In genomic region chrX:9352243-9352642, GRCh38 we compare ENCODE assay signal across 8 cellular contexts.
A peak's percentile ranks its signal among the peaks of the same experiment; 100 is the strongest.
DNase-seq lines count a peak whose midpoint lies in the region; ATAC-seq, FAIRE-seq and TF ChIP-seq lines count a peak whose summit lies in the region.

No MANE protein-coding gene starts in this region.

- peak overlapping the region; percentile 73 to 95 (median 74) for H3K4me3 Mint-ChIP-seq in IgD-negative memory B cell

- FAIRE-seq in GM12891 (lab: Jason Lieb, UNC) (peak; percentile 76), D721Med (lab: Jason Lieb, UNC) (no peak)

- ATAC-seq in GM21526 (IDR thresholded peaks at IDR 0.05; ENCODE audit: low FRiP score, unreplicated experiment) = peak; percentile 72

- no peak for TF ChIP-seq CTCF in brain microvascular endothelial cell (IDR thresholded peaks at IDR 0.05; ENCODE audit: low read depth, low read length, missing control alignments)
- no peak for TF ChIP-seq CTCF in D721Med (IDR thresholded peaks at IDR 0.05; ENCODE audit: insufficient read depth, missing control alignments)

- no peaks in the 10 kb centered on the region for H3K27me3 ChIP-seq in brain microvascular endothelial cell (replicated peaks)

- in situ Hi-C loops in brain microvascular endothelial cell (cut with HindIII; ENCODE audit: low pct_ligation_motif_present, low sequenced_read_pairs) = no loop called here

- no peaks in the 10 kb centered on the region for H3K36me3 ChIP-seq in brain microvascular endothelial cell (replicated peaks)

- peaks cover 16 to 27% (median 20%) of the 10 kb centered on the region in 3 donors for H3K4me1 Mint-ChIP-seq in IgD-negative memory B cell

- no peak for DNase-seq in GM12891 (ENCODE audit: insufficient read length, low spot score)
- DNase-seq in epithelial cell of prostate (ENCODE audit: low read depth, low spot score) = no peak
- no peak for DNase-seq in brain microvascular endothelial cell
- no peak for DNase-seq in D721Med (ENCODE audit: insufficient read length, low spot score)
- DNase-seq in NCI-H1694 treated with DMSO at 0.1 percent for 48 hours (lab: John Stamatoyannopoulos, UW) = no peak
- no peak for DNase-seq in HK-2 (ENCODE audit: unreplicated experiment)

- peaks cover 1% of the 10 kb centered on the region for H3K27me3 Mint-ChIP-seq in IgD-negative memory B cell

- TF ChIP-seq POLR2A in GM12891 (IDR thresholded peaks at IDR 0.05; ENCODE audit: low read depth, low read length) = no peak

- H3K27ac ChIP-seq in epithelial cell of prostate (peak overlapping the region; percentile 28), brain microvascular endothelial cell (no peak overlapping the region)

- H3K9me3 Mint-ChIP-seq in IgD-negative memory B cell = peaks cover 1 to 4% (median 1%) of the 10 kb centered on the region in 3 donors

- peak overlapping the region; percentile 74 to 92 (median 83) for H3K27ac Mint-ChIP-seq in IgD-negative memory B cell

- H3K4me3 ChIP-seq in brain microvascular endothelial cell (ENCODE audit: low read depth, low read length) = no peak overlapping the region

- no peaks in the 10 kb centered on the region for H3K36me3 Mint-ChIP-seq in IgD-negative memory B cell

TF ChIP-seq in GM12891, 5 proteins besides CTCF, POLR2A, EP300 and RAD21:
- TF ChIP-seq SPI1 (IDR thresholded peaks at IDR 0.05; ENCODE audit: low read depth, low read length) = peak; percentile 28; the same call in 1 of the 2 replicates
- TF ChIP-seq PAX5 (IDR thresholded peaks at IDR 0.05; ENCODE audit: insufficient read depth, low read length, severe bottlenecking) = no peak
